Comparison of ENCODE assay signal across 8 cellular contexts in the genomic region with DNA sequence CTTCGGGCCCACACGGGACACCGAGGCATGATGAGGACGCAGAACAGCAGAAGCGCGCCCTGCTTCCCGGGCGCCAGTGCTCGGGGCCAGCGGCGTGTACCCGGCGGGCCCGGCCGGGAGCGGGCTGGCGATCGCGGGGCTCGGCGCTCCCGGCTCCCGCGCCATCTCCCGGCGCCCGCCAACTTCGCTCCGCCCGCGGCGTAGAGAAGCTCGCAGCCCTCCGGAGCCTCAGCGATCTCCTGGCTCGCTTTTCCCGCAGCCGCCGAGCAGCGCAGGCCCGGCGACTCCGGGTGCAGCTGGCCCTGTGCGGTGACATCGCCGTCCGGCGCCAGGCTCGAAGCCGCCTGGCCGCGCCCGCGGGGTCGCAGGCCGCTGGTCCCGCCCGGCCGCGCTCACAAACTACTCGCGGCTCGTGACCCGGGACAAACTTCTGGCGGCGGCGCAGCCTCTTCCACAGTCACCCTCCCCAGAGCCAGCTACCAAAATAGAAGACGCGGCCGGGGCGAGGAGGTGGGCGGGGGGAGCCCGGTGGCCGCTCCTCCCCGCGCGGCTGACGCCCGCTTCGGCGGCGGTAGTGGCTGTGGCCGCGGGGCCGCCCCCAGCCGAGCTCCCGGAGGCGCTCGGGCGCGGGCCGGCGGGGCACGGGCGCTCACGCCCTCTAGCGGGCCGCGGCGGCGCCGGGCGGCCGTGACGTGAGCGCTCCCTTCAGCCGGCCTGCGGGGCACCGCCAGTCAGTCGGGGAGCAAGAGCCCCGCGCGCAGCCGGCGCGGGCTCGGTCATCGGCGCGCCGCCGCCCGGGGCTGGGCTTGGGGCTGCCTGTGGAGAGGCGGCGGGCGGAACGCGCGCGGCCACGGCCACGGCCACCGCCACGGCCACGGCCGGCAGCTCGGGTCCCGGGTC. TPM values are rescaled to one million over a fixed set of nuclear protein-coding genes. Genes with fewer than 3 reads are reported as not detected.
DNase-seq lines count a peak whose midpoint lies in the region; ATAC-seq and TF ChIP-seq lines count a peak whose summit lies in the region.

A gene (plus strand): TSS at position 730 of the 900 bp plus-strand sequence. CDS start 503 bp downstream, outside the sequence.

- H3K4me1 Mint-ChIP-seq in activated naive CD8-positive, alpha-beta T cell treated with anti-CD3 and anti-CD28 coated beads for 36 hours: peaks cover 2% of the 10 kb centered on the region

- H3K27me3 ChIP-seq in neural cell (ENCODE audit: insufficient read depth, low read depth, low read length): peaks cover 4% of the 10 kb centered on the region
- H3K27me3 ChIP-seq in thoracic aorta (replicated peaks; ENCODE audit: insufficient read depth): no peaks in the 10 kb centered on the region

- H3K4me2 ChIP-seq in neural cell (ENCODE audit: low read length): peak within 1 kb of the TSS; percentile 30

- DNase-seq in C1 segment of cervical spinal cord (lab: John Stamatoyannopoulos, UW): peak; percentile 24 to 90 (median 72)
- peak; percentile 68 for DNase-seq in OCI-M1 (lab: John Stamatoyannopoulos, UW)
- peak; percentile 72 for DNase-seq in activated naive CD8-positive, alpha-beta T cell treated with anti-CD3 and anti-CD28 coated beads for 36 hours
- DNase-seq in germinal center (ENCODE audit: low spot score): peak; percentile 70
- peak; percentile 63 for DNase-seq in thoracic aorta (ENCODE audit: low spot score)

- peaks cover 61% of the 10 kb centered on the region for H3K27me3 Mint-ChIP-seq in activated naive CD8-positive, alpha-beta T cell treated with anti-CD3 and anti-CD28 coated beads for 36 hours

- ATAC-seq in GM19351 (IDR thresholded peaks at IDR 0.05; ENCODE audit: unreplicated experiment): peak; percentile 86
- ATAC-seq in HG03354 (IDR thresholded peaks at IDR 0.05; ENCODE audit: poor library complexity, severe bottlenecking, unreplicated experiment): peak; percentile 91
- ATAC-seq in thoracic aorta (ENCODE audit: insufficient number of reproducible peaks, low FRiP score, low read depth): peak; percentile 91

- TF ChIP-seq RAD21 in neural cell (conservative IDR thresholded peaks at IDR 0.05): peak; percentile 67

- H3K4me3 ChIP-seq in neural cell (ENCODE audit: low read length): peak within 1 kb of the TSS; percentile 79
- H3K4me3 ChIP-seq in thoracic aorta: peak within 1 kb of the TSS; percentile 98

- H3K9ac ChIP-seq in neural cell (ENCODE audit: low read length): peak within 1 kb of the TSS; percentile 56

- no peaks in the 10 kb centered on the region for H3K9me3 ChIP-seq in neural cell (ENCODE audit: low read length)
- H3K9me3 ChIP-seq in thoracic aorta: no peaks in the 10 kb centered on the region

- H4K20me1 ChIP-seq in neural cell (ENCODE audit: insufficient read depth): no peaks in the 10 kb centered on the region

- H3K36me3 ChIP-seq in neural cell (ENCODE audit: insufficient read depth, low read length): no peaks in the 10 kb centered on the region
- no peaks in the 10 kb centered on the region for H3K36me3 ChIP-seq in thoracic aorta

- TF ChIP-seq EP300 in neural cell (conservative IDR thresholded peaks at IDR 0.05; ENCODE audit: poor library complexity, severe bottlenecking): no peak

- H3K36me3 Mint-ChIP-seq in activated naive CD8-positive, alpha-beta T cell treated with anti-CD3 and anti-CD28 coated beads for 36 hours: no peaks in the 10 kb centered on the region

- peaks cover 21% of the 10 kb centered on the region for H3K79me2 ChIP-seq in neural cell (replicated peaks; ENCODE audit: insufficient read depth, low read length)

- no peaks in the 10 kb centered on the region for H3K9me2 ChIP-seq in neural cell (ENCODE audit: insufficient read depth, low read length)

- H2AFZ ChIP-seq in neural cell (ENCODE audit: low read depth, low read length): no peak within 1 kb of the TSS

- H3K27ac ChIP-seq in neural cell (ENCODE audit: low read length) (no peak within 1 kb of the TSS), thoracic aorta (peak within 1 kb of the TSS; percentile 97 to 99)

- H3K4me1 ChIP-seq in thoracic aorta (ENCODE audit: control insufficient read depth in 1 of 2, low read depth in 2 of 2): peaks cover 8 to 28% of the 10 kb centered on the region in 2 donors

- H3K4me3 Mint-ChIP-seq in activated naive CD8-positive, alpha-beta T cell treated with anti-CD3 and anti-CD28 coated beads for 36 hours: peak within 1 kb of the TSS; percentile 34

- H3K9me3 Mint-ChIP-seq in activated naive CD8-positive, alpha-beta T cell treated with anti-CD3 and anti-CD28 coated beads for 36 hours: peaks cover 5% of the 10 kb centered on the region

- H3F3A ChIP-seq in neural cell (ENCODE audit: insufficient read depth, low read length, poor library complexity, severe bottlenecking): no peaks in the 10 kb centered on the region

- TF ChIP-seq CTCF in neural cell (IDR thresholded peaks at IDR 0.05; ENCODE audit: poor library complexity, severe bottlenecking) (peak; percentile 62), thoracic aorta (IDR thresholded peaks at IDR 0.05) (peak; percentile 17)

- H3K27ac Mint-ChIP-seq in activated naive CD8-positive, alpha-beta T cell treated with anti-CD3 and anti-CD28 coated beads for 36 hours: no peak within 1 kb of the TSS

TF ChIP-seq in neural cell, 6 proteins besides CTCF, POLR2A, EP300 and RAD21:
- TF ChIP-seq SMC3 (conservative IDR thresholded peaks at IDR 0.05; ENCODE audit: poor library complexity) (peak; percentile 70), TAF1 (IDR thresholded peaks at IDR 0.05; ENCODE audit: low read depth) (no peak), EZH2 (IDR thresholded peaks at IDR 0.05; ENCODE audit: borderline replicate concordance, insufficient read depth, low read length, poor library complexity, severe bottlenecking) (no peak), POLR2AphosphoS5 (IDR thresholded peaks at IDR 0.05) (no peak), MXI1 (conservative IDR thresholded peaks at IDR 0.05; ENCODE audit: poor library complexity, severe bottlenecking) (peak; percentile 60)
- TF ChIP-seq, protein P1, sequence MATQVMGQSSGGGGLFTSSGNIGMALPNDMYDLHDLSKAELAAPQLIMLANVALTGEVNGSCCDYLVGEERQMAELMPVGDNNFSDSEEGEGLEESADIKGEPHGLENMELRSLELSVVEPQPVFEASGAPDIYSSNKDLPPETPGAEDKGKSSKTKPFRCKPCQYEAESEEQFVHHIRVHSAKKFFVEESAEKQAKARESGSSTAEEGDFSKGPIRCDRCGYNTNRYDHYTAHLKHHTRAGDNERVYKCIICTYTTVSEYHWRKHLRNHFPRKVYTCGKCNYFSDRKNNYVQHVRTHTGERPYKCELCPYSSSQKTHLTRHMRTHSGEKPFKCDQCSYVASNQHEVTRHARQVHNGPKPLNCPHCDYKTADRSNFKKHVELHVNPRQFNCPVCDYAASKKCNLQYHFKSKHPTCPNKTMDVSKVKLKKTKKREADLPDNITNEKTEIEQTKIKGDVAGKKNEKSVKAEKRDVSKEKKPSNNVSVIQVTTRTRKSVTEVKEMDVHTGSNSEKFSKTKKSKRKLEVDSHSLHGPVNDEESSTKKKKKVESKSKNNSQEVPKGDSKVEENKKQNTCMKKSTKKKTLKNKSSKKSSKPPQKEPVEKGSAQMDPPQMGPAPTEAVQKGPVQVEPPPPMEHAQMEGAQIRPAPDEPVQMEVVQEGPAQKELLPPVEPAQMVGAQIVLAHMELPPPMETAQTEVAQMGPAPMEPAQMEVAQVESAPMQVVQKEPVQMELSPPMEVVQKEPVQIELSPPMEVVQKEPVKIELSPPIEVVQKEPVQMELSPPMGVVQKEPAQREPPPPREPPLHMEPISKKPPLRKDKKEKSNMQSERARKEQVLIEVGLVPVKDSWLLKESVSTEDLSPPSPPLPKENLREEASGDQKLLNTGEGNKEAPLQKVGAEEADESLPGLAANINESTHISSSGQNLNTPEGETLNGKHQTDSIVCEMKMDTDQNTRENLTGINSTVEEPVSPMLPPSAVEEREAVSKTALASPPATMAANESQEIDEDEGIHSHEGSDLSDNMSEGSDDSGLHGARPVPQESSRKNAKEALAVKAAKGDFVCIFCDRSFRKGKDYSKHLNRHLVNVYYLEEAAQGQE (IDR thresholded peaks at IDR 0.05; ENCODE audit: borderline replicate concordance): no peak

RNA-seq across cellular contexts. Expression of the gene that starts here (rescaled TPM):
- under 1 TPM; 0.22 to 0.52 TPM for total RNA-seq in activated naive CD8-positive, alpha-beta T cell treated with anti-CD3 and anti-CD28 coated beads for 36 hours
- 114 and 126 TPM in 2 replicates for polyA plus RNA-seq in neural cell
- 210 and 235 TPM in 2 replicates for polyA minus RNA-seq in neural cell
- 100 to 1,000 TPM in 1 of 2 donors, 10 to 100 TPM in 1; 90.3 to 102 TPM for total RNA-seq in thoracic aorta

Comparison
In these comparisons a context has a peak if more than half of its experiments do, and no peak if none do; other contexts are left out.
1. RNA of the gene that starts here (total RNA-seq): 90.3 to 102 TPM in thoracic aorta; 0.22 to 0.52 TPM in activated naive CD8-positive, alpha-beta T cell treated with anti-CD3 and anti-CD28 coated beads for 36 hours; every median in the first group is over 10 times any median in the second.
2. Peak in DNase-seq in activated naive CD8-positive, alpha-beta T cell treated with anti-CD3 and anti-CD28 coated beads for 36 hours; RNA of the gene not detected or under 1 TPM.
3. Peak in every context shown above with its lines, with median percentiles within 50 percentile points of each other: DNase-seq and ATAC-seq.